ENCODE assay signal across 30 cellular contexts in genomic region chr17:46894476-46895151, GRCh38. TPM values are rescaled to one million over a fixed set of nuclear protein-coding genes. Genes with fewer than 3 reads are reported as not detected.
DNase-seq lines count a peak whose midpoint lies in the region; ATAC-seq, FAIRE-seq and TF ChIP-seq lines count a peak whose summit lies in the region.
"Had no signal": no experiment of that assay in that cellular context is flagged by ENCODE, and none has a peak within 500 bp of the region (broad histone marks: within the 10 kb centered on the region; RNA-seq: fewer than 3 reads in every experiment).

No MANE protein-coding gene starts in this region.

- H3K27ac ChIP-seq in HEK293 (ENCODE audit: extremely low read depth, low read depth, low read length) (no peak overlapping the region), kidney (ENCODE audit: low read depth in 2 of 2, low read length in 2 of 2) (peak overlapping the region in 1 of 2 donors; percentile 29)
- H3K27ac ChIP-seq: C4-2B, cardiac muscle cell, KMS-11, Peyer's patch, SJSA1, tibial artery had no signal

- no peaks in the 10 kb centered on the region for H3K4me1 ChIP-seq in HEK293 (ENCODE audit: control insufficient read depth, insufficient read depth, low read length)
- H3K4me1 ChIP-seq in kidney (ENCODE audit: control insufficient read depth in 1 of 2, insufficient read depth in 1 of 2, low read depth in 1 of 2, low read length in 2 of 2): peaks cover 0 to 3% of the 10 kb centered on the region in 2 donors
- H3K4me1 ChIP-seq: Peyer's patch, SJSA1, tibial artery had no signal

- intact Hi-C loops in kidney (cut with DNase I): no loop called here

- no peak for FAIRE-seq in kidney (lab: Jason Lieb, UNC)
- FAIRE-seq: GM12892 had no signal

- no peak overlapping the region for H3K9ac ChIP-seq in kidney (ENCODE audit: low read length in 2 of 2)
- H3K9ac ChIP-seq: KMS-11 had no signal

- H3K9me3 ChIP-seq in HEK293 (ENCODE audit: control insufficient read depth, insufficient read depth, low read depth, low read length): no peaks in the 10 kb centered on the region
- H3K9me3 ChIP-seq in kidney (ENCODE audit: control insufficient read depth in 1 of 2, low read length in 2 of 2): no peaks in the 10 kb centered on the region
- H3K9me3 ChIP-seq: Peyer's patch had no signal

- CTCF ChIA-PET in HEK293 (lab: Yijun Ruan, JAX): interaction anchor here (0.6 kb wide), 1 partner anchor 164 kb away, joined by 3 read pairs; no protein-coding TSS in a partner anchor

- TF ChIP-seq CTCF in HEK293 (tag by site-specific recombination; IDR thresholded peaks at IDR 0.05) (no peak), choroid plexus epithelial cell (conservative IDR thresholded peaks at IDR 0.05; ENCODE audit: low read depth, low read length) (no peak), kidney (IDR thresholded peaks at IDR 0.05; ENCODE audit: borderline replicate concordance, extremely low read depth, insufficient read depth) (no peak), foreskin fibroblast (IDR thresholded peaks at IDR 0.05; ENCODE audit: low read depth, low read length) (no peak)

- DNase-seq in choroid plexus epithelial cell (ENCODE audit: low read depth) (peak; percentile 16), kidney (peak; percentile 87), retina (peak; percentile 66), T-helper 9 cell (no peak), foreskin fibroblast (no peak)
- DNase-seq: activated CD4-positive, alpha-beta T cell treated with anti-CD3 and anti-CD28 coated beads for 36 hours; activated CD8-positive, alpha-beta memory T cell treated with anti-CD3 and anti-CD28 coated beads for 24 hours; activated naive CD4-positive, alpha-beta T cell treated with Interleukin-2 at 50 U/mL for 16 hours; activated T-cell treated with anti-CD3 and anti-CD28 coated beads, Interleukin-2, amount 50 U/mL, for 4 hours; amniotic stem cell; Calu3; DND-41; NCI-H1436 treated with DMSO at 0.1 percent for 48 hours; NCI-H2171 treated with DMSO at 0.1 percent for 48 hours; NCI-H524; Peyer's patch; stimulated activated naive CD8-positive, alpha-beta T cell treated with anti-CD3 and anti-CD28 coated beads, Interleukin-15, amount 100 ng/mL, for 72 hours; tibial artery had no signal

- H3K36me3 ChIP-seq in HEK293 (ENCODE audit: control insufficient read depth in 2 of 2, insufficient read depth in 1 of 2, low read length in 2 of 2) (no peaks in the 10 kb centered on the region), kidney (ENCODE audit: control insufficient read depth in 1 of 2, insufficient read depth in 2 of 2, low read length in 2 of 2) (no peaks in the 10 kb centered on the region)
- H3K36me3 ChIP-seq: cardiac muscle cell, Peyer's patch, SJSA1, tibial artery had no signal

- ATAC-seq in GM21737 (IDR thresholded peaks at IDR 0.05; ENCODE audit: unreplicated experiment) (no peak), GM19324 (IDR thresholded peaks at IDR 0.05; ENCODE audit: low FRiP score, unreplicated experiment) (no peak)
- ATAC-seq: activated CD4-positive, alpha-beta T cell treated with anti-CD3 and anti-CD28 coated beads for 36 hours; activated T-cell treated with anti-CD3 and anti-CD28 coated beads, Interleukin-2, amount 50 U/mL, for 4 hours; stimulated activated naive CD8-positive, alpha-beta T cell treated with anti-CD3 and anti-CD28 coated beads, Interleukin-15, amount 100 ng/mL, for 72 hours had no signal

- POLR2A ChIA-PET in HEK293 (lab: Yijun Ruan, JAX): no interaction called here

- H3K4me3 ChIP-seq in HEK293 (ENCODE audit: low read depth, low read length): no peak overlapping the region
- H3K4me3 ChIP-seq in choroid plexus epithelial cell (ENCODE audit: low read depth, low read length): no peak overlapping the region
- no peak overlapping the region for H3K4me3 ChIP-seq in kidney (ENCODE audit: low read length in 2 of 2)
- H3K4me3 ChIP-seq in foreskin fibroblast (ENCODE audit: low read depth in 1 of 2, low read length in 2 of 2): no peak overlapping the region
- H3K4me3 ChIP-seq: cardiac muscle cell, Peyer's patch, SJSA1, tibial artery had no signal

TF ChIP-seq in HEK293, 187 proteins besides CTCF, POLR2A, EP300 and RAD21:
- peak; percentile 20; the same call in 1 of the 2 replicates for TF ChIP-seq ZIC2 (tag by site-specific recombination; IDR thresholded peaks at IDR 0.05)
- no peak for TF ChIP-seq ZBTB44 (tag by site-specific recombination; IDR thresholded peaks at IDR 0.05)

RNA-seq across cellular contexts. Expression of gene GOSR2, which starts 28.3 kb away (rescaled TPM):
- total RNA-seq in kidney: 68.2 TPM
- polyA plus RNA-seq in kidney (ENCODE audit: insufficient read depth, low read depth, low replicate concordance): 61.4 TPM

RNA-seq across cellular contexts. Expression of gene WNT9B, which starts 43.2 kb away (rescaled TPM):
- 5.3 TPM for total RNA-seq in kidney
- polyA plus RNA-seq in kidney (ENCODE audit: insufficient read depth, low read depth, low replicate concordance): 1.9 TPM
- total RNA-seq: activated CD4-positive, alpha-beta T cell treated with anti-CD3 and anti-CD28 coated beads for 36 hours; activated T-cell treated with anti-CD3 and anti-CD28 coated beads, Interleukin-2, amount 50 U/mL, for 4 hours; Calu3; cardiac muscle cell; left lobe of liver; mononuclear cell; natural killer cell treated with Interleukin-12 subunit alpha and Interleukin-12 subunit beta and Interleukin-15 and Interleukin-18, amount 100 ng/mL, for 72 hours; SJSA1; T-helper 1 cell treated with Interleukin-12 subunit alpha and Interleukin-12 subunit beta and Interleukin-4 antibody, amounts not matched to agents 30 ng/mL and 1 ng/mL, for 36 hours had no signal

Comparison
In these comparisons a context has a peak if more than half of its experiments do, and no peak if none do; other contexts are left out.
1. DNase-seq: peak in choroid plexus epithelial cell (single experiment), kidney (single experiment) and retina (single experiment); none in T-helper 9 cell (single experiment) and foreskin fibroblast (0 of 2).